ENCODE assay signal across 8 cellular contexts in the genomic region with DNA sequence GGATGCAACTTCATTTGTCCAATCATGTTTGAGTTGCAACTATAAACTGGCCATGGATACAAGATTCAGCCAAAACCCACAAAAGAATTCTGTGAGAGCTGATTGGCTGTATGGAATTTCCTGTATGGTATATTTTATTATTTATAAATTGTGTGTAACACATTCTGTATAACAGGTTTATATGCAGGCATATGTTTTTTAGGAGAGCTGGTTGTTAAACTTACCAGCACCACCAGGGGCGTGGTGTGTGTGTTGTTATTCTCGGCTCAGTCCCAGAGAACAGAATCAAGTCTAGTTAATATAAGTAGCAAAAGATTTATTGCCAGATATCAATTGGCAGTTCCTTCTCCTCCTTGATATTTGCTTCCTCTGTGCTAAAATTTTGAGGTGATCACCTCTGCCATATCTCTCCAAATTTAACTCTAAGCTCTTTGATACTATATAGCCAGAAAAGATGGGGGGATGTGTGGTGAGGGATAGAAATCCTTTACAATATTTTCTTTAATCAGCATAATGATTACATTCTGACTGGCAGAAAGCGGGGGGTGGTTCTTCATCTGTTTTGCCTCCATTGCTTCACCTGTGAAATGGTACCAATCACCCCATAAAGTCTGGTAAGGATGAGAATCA. TPM values are rescaled to one million over a fixed set of nuclear protein-coding genes. Genes with fewer than 3 reads are reported as not detected.
DNase-seq lines count a peak whose midpoint lies in the region; ATAC-seq and TF ChIP-seq lines count a peak whose summit lies in the region.

No MANE protein-coding gene starts in this region.

- H3K9me2 ChIP-seq in Karpas-422 (replicated peaks; ENCODE audit: insufficient read depth, low read length) = no peaks in the 10 kb centered on the region

- H3K79me2 ChIP-seq in Karpas-422 (ENCODE audit: low read length) = no peaks in the 10 kb centered on the region

- H3K27me3 ChIP-seq in Caco-2 (replicated peaks; ENCODE audit: control insufficient read depth, insufficient read depth, low read length) (no peaks in the 10 kb centered on the region), Karpas-422 (ENCODE audit: low read length) (no peaks in the 10 kb centered on the region)

- intact Hi-C loops in Caco-2 (cut with micrococcal nuclease; ENCODE audit: unreplicated experiment) = loop anchor here (5.0 kb wide), 1 partner anchor 446 kb away; no protein-coding TSS in a partner anchor

- ATAC-seq in left lobe of liver = peak; percentile 60
- ATAC-seq in GM21447 (IDR thresholded peaks at IDR 0.05; ENCODE audit: unreplicated experiment) = no peak

- H3K27ac ChIP-seq in Karpas-422 (ENCODE audit: low read length) = no peak overlapping the region

- no peak overlapping the region for H3K4me3 ChIP-seq in Caco-2 (ENCODE audit: low read depth, low read length)
- no peak overlapping the region for H3K4me3 ChIP-seq in Karpas-422 (ENCODE audit: low read length)

- CTCF ChIA-PET in Caco-2 (lab: Charles Lee) = interaction anchor here (0.5 to 10.4 kb wide), 28 partner anchors 9 to 696 kb away, joined by 3 to 785 read pairs (median 5); a partner anchor contains a TSS

- H4K20me1 ChIP-seq in Karpas-422 (ENCODE audit: insufficient read depth, low read depth, low read length) = no peaks in the 10 kb centered on the region

- H3K27me3 Mint-ChIP-seq in Caco-2 (ENCODE audit: insufficient read depth, unreplicated experiment) = no peaks in the 10 kb centered on the region
- H3K27me3 Mint-ChIP-seq in activated naive CD8-positive, alpha-beta T cell treated with anti-CD3 and anti-CD28 coated beads for 36 hours = peaks cover 7% of the 10 kb centered on the region

- H3K9me3 ChIP-seq in Caco-2 (no peaks in the 10 kb centered on the region), Karpas-422 (ENCODE audit: low read length) (no peaks in the 10 kb centered on the region)

- no peak overlapping the region for H3K4me3 Mint-ChIP-seq in Caco-2 (ENCODE audit: unreplicated experiment)
- no peak overlapping the region for H3K4me3 Mint-ChIP-seq in activated naive CD8-positive, alpha-beta T cell treated with anti-CD3 and anti-CD28 coated beads for 36 hours

- no TSS peak for BruUV-seq in Caco-2 (replicated peaks; lab: Mats Ljungman, UMichigan)

- no peaks in the 10 kb centered on the region for H3K4me1 Mint-ChIP-seq in Caco-2 (ENCODE audit: low read depth, unreplicated experiment)
- peaks cover 3% of the 10 kb centered on the region for H3K4me1 Mint-ChIP-seq in activated naive CD8-positive, alpha-beta T cell treated with anti-CD3 and anti-CD28 coated beads for 36 hours

- H3K9me3 Mint-ChIP-seq in Caco-2 (ENCODE audit: unreplicated experiment) = no peaks in the 10 kb centered on the region
- H3K9me3 Mint-ChIP-seq in activated naive CD8-positive, alpha-beta T cell treated with anti-CD3 and anti-CD28 coated beads for 36 hours = no peaks in the 10 kb centered on the region

- no peak overlapping the region for H2AFZ ChIP-seq in Karpas-422 (ENCODE audit: low read length)

- H3K27ac Mint-ChIP-seq in Caco-2 (ENCODE audit: unreplicated experiment) = no peak overlapping the region
- H3K27ac Mint-ChIP-seq in activated naive CD8-positive, alpha-beta T cell treated with anti-CD3 and anti-CD28 coated beads for 36 hours = no peak overlapping the region

- peaks cover 4% of the 10 kb centered on the region for H3K36me3 Mint-ChIP-seq in Caco-2 (ENCODE audit: insufficient read depth, unreplicated experiment)
- no peaks in the 10 kb centered on the region for H3K36me3 Mint-ChIP-seq in activated naive CD8-positive, alpha-beta T cell treated with anti-CD3 and anti-CD28 coated beads for 36 hours

- TF ChIP-seq CTCF in Caco-2 (IDR thresholded peaks at IDR 0.05; ENCODE audit: insufficient read depth in 1 of 2, low read depth in 1 of 2, low read length in 1 of 2, severe bottlenecking in 1 of 2, unreplicated experiment in 1 of 2) = peak; percentile 92

- no peak overlapping the region for H3K4me2 ChIP-seq in Karpas-422 (ENCODE audit: low read depth, low read length, poor library complexity, severe bottlenecking)

- H3K36me3 ChIP-seq in Caco-2 (ENCODE audit: control insufficient read depth, insufficient read depth, low read length) (no peaks in the 10 kb centered on the region), Karpas-422 (ENCODE audit: insufficient read depth, low read length) (no peaks in the 10 kb centered on the region)

- POLR2A ChIA-PET in Caco-2 (lab: Charles Lee) = interaction anchor here (0.6 to 1.3 kb wide), 7 partner anchors 26 to 250 kb away, joined by 3 to 7 read pairs (median 4); a partner anchor contains a TSS

- DNase-seq in Caco-2 (peak; percentile 64 to 65), Karpas-422 (peak; percentile 73), left lobe of liver (ENCODE audit: low spot score) (no peak), NCI-H1436 (lab: John Stamatoyannopoulos, UW) (no peak), midbrain (lab: John Stamatoyannopoulos, UW) (no peak)
- DNase-seq in activated naive CD4-positive, alpha-beta T cell treated with anti-CD3 and anti-CD28 coated beads, Interleukin-2, amount 50 U/mL, for 16 hours = peak; percentile 21
- DNase-seq in activated naive CD8-positive, alpha-beta T cell treated with anti-CD3 and anti-CD28 coated beads for 36 hours = no peak

- H3K4me1 ChIP-seq in Caco-2 (0 out of 2 replicates have a peak, but pooled peaks cover 3% of the 10 kb centered on the region), Karpas-422 (ENCODE audit: low read length) (peaks cover 18% of the 10 kb centered on the region)

- H3K9ac ChIP-seq in Karpas-422 (ENCODE audit: low read length) = no peak overlapping the region

RNA-seq across cellular contexts. Expression of a gene that starts 22.9 kb away (rescaled TPM):
- total RNA-seq in Caco-2 (2022) = 7.9 and 9.1 TPM in 2 replicates
- 8.4 and 10.4 TPM in 2 replicates for total RNA-seq in Karpas-422 (2014; rRNA removed; shearing (Covaris generic); ENCODE audit: low replicate concordance)
- 3.3 TPM for total RNA-seq in left lobe of liver
- total RNA-seq in activated naive CD8-positive, alpha-beta T cell treated with anti-CD3 and anti-CD28 coated beads for 36 hours = 1 to 10 TPM; 3.6 to 3.8 TPM

RNA-seq across cellular contexts. Expression of a gene that starts 37.0 kb away (rescaled TPM):
- 125 and 129 TPM in 2 replicates for total RNA-seq in Caco-2 (2022)
- 75.9 and 123 TPM in 2 replicates for total RNA-seq in Karpas-422 (2014; rRNA removed; shearing (Covaris generic); ENCODE audit: low replicate concordance)
- 50.5 TPM for total RNA-seq in left lobe of liver
- total RNA-seq in activated naive CD8-positive, alpha-beta T cell treated with anti-CD3 and anti-CD28 coated beads for 36 hours = 10 to 100 TPM; 47.4 to 47.8 TPM

Comparison
In these comparisons a context has a peak if more than half of its experiments do, and no peak if none do; other contexts are left out.
1. DNase-seq: peak in Caco-2 (2 of 2), Karpas-422 (single experiment) and activated naive CD4-positive, alpha-beta T cell treated with anti-CD3 and anti-CD28 coated beads, Interleukin-2, amount 50 U/mL, for 16 hours (single experiment); none in left lobe of liver (single experiment), activated naive CD8-positive, alpha-beta T cell treated with anti-CD3 and anti-CD28 coated beads for 36 hours (single experiment), NCI-H1436 (single experiment) and midbrain (single experiment).